In the genomic region with DNA sequence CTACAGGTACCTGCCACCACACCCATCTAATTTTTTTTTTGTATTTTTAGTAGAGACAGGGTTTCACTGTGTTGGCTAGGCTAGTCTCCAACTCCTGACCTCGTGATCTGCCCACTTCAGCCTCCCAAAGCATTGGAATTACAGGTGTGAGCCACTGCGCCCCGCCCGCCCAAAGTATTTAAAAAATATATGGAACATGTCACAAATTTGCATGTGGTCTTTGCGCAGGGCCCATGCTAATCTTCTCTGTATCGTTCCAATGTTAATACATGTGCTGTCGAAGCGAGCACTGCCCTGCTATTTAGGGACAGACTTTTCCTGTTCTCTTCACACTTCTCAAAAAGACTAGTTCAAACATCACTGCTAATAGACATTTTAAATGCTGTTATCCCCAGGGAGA, we compare ENCODE assay signal across 32 cellular contexts. TPM values are rescaled to one million over a fixed set of nuclear protein-coding genes. Genes with fewer than 3 reads are reported as not detected.
A peak's percentile ranks its signal among the peaks of the same experiment; 100 is the strongest.
DNase-seq lines count a peak whose midpoint lies in the region; ATAC-seq and TF ChIP-seq lines count a peak whose summit lies in the region.
"Had no signal": no experiment of that assay in that cellular context is flagged by ENCODE, and none has a peak within 500 bp of the region (broad histone marks: within the 10 kb centered on the region; RNA-seq: fewer than 3 reads in every experiment).

No MANE protein-coding gene starts in this region.

- TF ChIP-seq CTCF in natural killer cell (IDR thresholded peaks at IDR 0.05), result no peak
- TF ChIP-seq CTCF in endothelial cell (IDR thresholded peaks at IDR 0.05; ENCODE audit: unreplicated experiment), result no peak
- no peak for TF ChIP-seq CTCF in neural crest cell (conservative IDR thresholded peaks at IDR 0.05)
- no peak for TF ChIP-seq CTCF in upper lobe of left lung (IDR thresholded peaks at IDR 0.05)

- H3K27ac ChIP-seq in upper lobe of left lung, result peak overlapping the region in 1 of 4 donors; percentile 21
- H3K27ac ChIP-seq in effector memory CD4-positive, alpha-beta T cell (ENCODE audit: insufficient read depth, low read length, poor library complexity, severe bottlenecking), result no peak overlapping the region
- H3K27ac ChIP-seq: PC-9, psoas muscle had no signal

- H3K4me1 ChIP-seq in upper lobe of left lung, result peaks cover 17 to 30% (median 24%) of the 10 kb centered on the region in 4 donors
- H3K4me1 ChIP-seq in effector memory CD4-positive, alpha-beta T cell (ENCODE audit: control insufficient read depth, insufficient read depth, low read length, poor library complexity, severe bottlenecking), result peaks cover 21% of the 10 kb centered on the region

- 75 to 80% methylated on average over 8 of the region's 8 CpGs for WGBS in upper lobe of left lung, 2 donors

- no peak for ATAC-seq in natural killer cell treated with Interleukin-12 subunit alpha and Interleukin-12 subunit beta and Interleukin-15 and Interleukin-18, amount 100 ng/mL, for 72 hours
- ATAC-seq in natural killer cell (no peak), upper lobe of left lung (ENCODE audit: low FRiP score in 2 of 2) (no peak)
- ATAC-seq: psoas muscle had no signal

- H3K9me3 ChIP-seq in upper lobe of left lung, result no peaks in the 10 kb centered on the region
- H3K9me3 ChIP-seq in effector memory CD4-positive, alpha-beta T cell (ENCODE audit: control insufficient read depth, low read length), result no peaks in the 10 kb centered on the region
- H3K9me3 ChIP-seq: BE2C, psoas muscle had no signal

- no peak for TF ChIP-seq POLR2A in upper lobe of left lung (IDR thresholded peaks at IDR 0.05)

- H3K4me1 Mint-ChIP-seq in natural killer cell treated with Interleukin-12 subunit alpha and Interleukin-12 subunit beta and Interleukin-15 and Interleukin-18, amount 100 ng/mL, for 72 hours (ENCODE audit: low read depth in 2 of 2), result peaks cover 24 to 28% of the 10 kb centered on the region in 2 donors
- H3K4me1 Mint-ChIP-seq in natural killer cell (peaks cover 32 to 39% of the 10 kb centered on the region in 2 donors), endothelial cell (ENCODE audit: unreplicated experiment) (peaks cover 28% of the 10 kb centered on the region), neural crest cell (peaks cover 30% of the 10 kb centered on the region)

- no peak for TF ChIP-seq EP300 in upper lobe of left lung (IDR thresholded peaks at IDR 0.05)

- intact Hi-C loops in natural killer cell (cut with micrococcal nuclease), result no loop called here

- no peaks in the 10 kb centered on the region for H3K9me3 Mint-ChIP-seq in natural killer cell treated with Interleukin-12 subunit alpha and Interleukin-12 subunit beta and Interleukin-15 and Interleukin-18, amount 100 ng/mL, for 72 hours
- H3K9me3 Mint-ChIP-seq in natural killer cell (no peaks in the 10 kb centered on the region), endothelial cell (ENCODE audit: unreplicated experiment) (no peaks in the 10 kb centered on the region), neural crest cell (no peaks in the 10 kb centered on the region)
- H3K9me3 Mint-ChIP-seq: activated B cell treated with CpG ODN at 0.5 μM for 24 hours; CD8-positive, alpha-beta memory T cell; central memory CD8-positive, alpha-beta T cell had no signal

- no peaks in the 10 kb centered on the region for H3K27me3 Mint-ChIP-seq in natural killer cell treated with Interleukin-12 subunit alpha and Interleukin-12 subunit beta and Interleukin-15 and Interleukin-18, amount 100 ng/mL, for 72 hours
- H3K27me3 Mint-ChIP-seq in natural killer cell (ENCODE audit: low read depth in 2 of 2), result no peaks in the 10 kb centered on the region
- H3K27me3 Mint-ChIP-seq in endothelial cell (ENCODE audit: unreplicated experiment), result peaks cover 20% of the 10 kb centered on the region
- H3K27me3 Mint-ChIP-seq in neural crest cell (ENCODE audit: low read depth), result no peaks in the 10 kb centered on the region
- H3K27me3 Mint-ChIP-seq: activated B cell treated with CpG ODN at 0.5 μM for 24 hours; activated naive CD8-positive, alpha-beta T cell; CD8-positive, alpha-beta memory T cell; central memory CD8-positive, alpha-beta T cell had no signal

- no peak overlapping the region for H3K4me3 ChIP-seq in upper lobe of left lung
- H3K4me3 ChIP-seq in effector memory CD4-positive, alpha-beta T cell (ENCODE audit: insufficient read depth, low read depth, low read length, poor library complexity, severe bottlenecking), result no peak overlapping the region
- H3K4me3 ChIP-seq: lung, PC-9, psoas muscle had no signal

- H3K36me3 Mint-ChIP-seq in natural killer cell treated with Interleukin-12 subunit alpha and Interleukin-12 subunit beta and Interleukin-15 and Interleukin-18, amount 100 ng/mL, for 72 hours, result no peaks in the 10 kb centered on the region
- H3K36me3 Mint-ChIP-seq in natural killer cell (no peaks in the 10 kb centered on the region), endothelial cell (ENCODE audit: low read depth, unreplicated experiment) (peaks cover 7% of the 10 kb centered on the region), neural crest cell (ENCODE audit: low read depth) (no peaks in the 10 kb centered on the region)
- H3K36me3 Mint-ChIP-seq: activated naive CD8-positive, alpha-beta T cell had no signal

- peak overlapping the region; percentile 36 for H3K4me3 Mint-ChIP-seq in natural killer cell treated with Interleukin-12 subunit alpha and Interleukin-12 subunit beta and Interleukin-15 and Interleukin-18, amount 100 ng/mL, for 72 hours
- H3K4me3 Mint-ChIP-seq in natural killer cell (no peak overlapping the region), endothelial cell (ENCODE audit: unreplicated experiment) (peak overlapping the region; percentile 25), neural crest cell (no peak overlapping the region)
- H3K4me3 Mint-ChIP-seq: activated B cell treated with CpG ODN at 0.5 μM for 24 hours; central memory CD8-positive, alpha-beta T cell had no signal

- DNase-seq in natural killer cell treated with Interleukin-12 subunit alpha and Interleukin-12 subunit beta and Interleukin-15 and Interleukin-18, amount 100 ng/mL, for 72 hours (ENCODE audit: low spot score), result no peak
- no peak for DNase-seq in natural killer cell
- no peak for DNase-seq in endothelial cell (ENCODE audit: low spot score)
- DNase-seq in neural crest cell (ENCODE audit: low read depth, low spot score), result no peak
- DNase-seq in central memory CD4-positive, alpha-beta T cell, result no peak
- DNase-seq in upper lobe of left lung, result no peak
- no peak for DNase-seq in effector memory CD4-positive, alpha-beta T cell
- DNase-seq: ACHN; activated B cell treated with CpG ODN at 0.5 μM for 24 hours; activated CD8-positive, alpha-beta memory T cell treated with anti-CD3 and anti-CD28 coated beads, Interleukin-2, amount 50 U/mL, for 4 hours; anterior cingulate cortex; BE2C; CD8-positive, alpha-beta memory T cell; dermis blood vessel endothelial cell; DMS153; H7; NCI-H1694 treated with DMSO at 0.1 percent for 48 hours; NCI-H2171; NCI-H510A treated with DMSO at 0.1 percent for 48 hours; NK-92 treated with Interleukin-12 subunit alpha and Interleukin-12 subunit beta, amount 100 ng/mL, for 24 hours; PC-9; psoas muscle; SHP77 treated with DMSO at 0.1 percent for 48 hours; stimulated activated naive CD4-positive, alpha-beta T cell; T1000 had no signal

- H3K27me3 ChIP-seq in upper lobe of left lung, result no peaks in the 10 kb centered on the region
- no peaks in the 10 kb centered on the region for H3K27me3 ChIP-seq in effector memory CD4-positive, alpha-beta T cell (replicated peaks; ENCODE audit: control insufficient read depth, insufficient read depth, low read length, poor library complexity, severe bottlenecking)
- H3K27me3 ChIP-seq: BE2C had no signal

- H3K27ac Mint-ChIP-seq in natural killer cell treated with Interleukin-12 subunit alpha and Interleukin-12 subunit beta and Interleukin-15 and Interleukin-18, amount 100 ng/mL, for 72 hours, result peak overlapping the region in 1 of 2 donors; percentile 64
- no peak overlapping the region for H3K27ac Mint-ChIP-seq in natural killer cell
- no peak overlapping the region for H3K27ac Mint-ChIP-seq in endothelial cell (ENCODE audit: unreplicated experiment)
- H3K27ac Mint-ChIP-seq in neural crest cell (ENCODE audit: unreplicated experiment), result peak overlapping the region; percentile 13
- H3K27ac Mint-ChIP-seq: activated B cell treated with CpG ODN at 0.5 μM for 24 hours; activated naive CD8-positive, alpha-beta T cell had no signal

- no peaks in the 10 kb centered on the region for H3K36me3 ChIP-seq in upper lobe of left lung
- H3K36me3 ChIP-seq in effector memory CD4-positive, alpha-beta T cell (ENCODE audit: control insufficient read depth, insufficient read depth, low read length), result no peaks in the 10 kb centered on the region
- H3K36me3 ChIP-seq: BE2C had no signal

RNA-seq across cellular contexts. Expression of a gene that starts 1.2 kb away (rescaled TPM):
- under 1 TPM; 0.38 to 0.53 TPM for total RNA-seq in natural killer cell treated with Interleukin-12 subunit alpha and Interleukin-12 subunit beta and Interleukin-15 and Interleukin-18, amount 100 ng/mL, for 72 hours
- total RNA-seq in natural killer cell, result 1 to 10 TPM in 2 of 3 donors, under 1 TPM in 1; 0.35 to 2.4 (median 1.7) TPM
- total RNA-seq in endothelial cell (ENCODE audit: unreplicated experiment), result not detected
- not detected in 2 replicates for total RNA-seq in neural crest cell
- total RNA-seq in upper lobe of left lung, result under 1 TPM in 3 of 6 donors, not detected in 3; 0.15 to 0.91 (median 0.37) TPM
- total RNA-seq: endothelial cell of umbilical vein, kidney epithelial cell, LHCN-M2, PC-9, temporal lobe had no signal

RNA-seq across cellular contexts. Expression of a gene that starts 2.5 kb away (rescaled TPM):
- total RNA-seq in natural killer cell treated with Interleukin-12 subunit alpha and Interleukin-12 subunit beta and Interleukin-15 and Interleukin-18, amount 100 ng/mL, for 72 hours, result 100 to 1,000 TPM; 131 to 142 TPM
- total RNA-seq in natural killer cell (100 to 1,000 TPM; 137 to 163 (median 161) TPM), endothelial cell (ENCODE audit: unreplicated experiment) (191 TPM), neural crest cell (96.7 and 102 TPM in 2 replicates), upper lobe of left lung (100 to 1,000 TPM in 1 of 6 donors, 10 to 100 TPM in 5; 46.0 to 113 (median 77.6) TPM)

RNA-seq across cellular contexts. Expression of a gene that starts 48.8 kb away (rescaled TPM):
- total RNA-seq in natural killer cell treated with Interleukin-12 subunit alpha and Interleukin-12 subunit beta and Interleukin-15 and Interleukin-18, amount 100 ng/mL, for 72 hours, result 10 to 100 TPM; 10.7 to 18.0 TPM
- total RNA-seq in natural killer cell (10 to 100 TPM; 17.7 to 33.1 (median 20.6) TPM), endothelial cell (ENCODE audit: unreplicated experiment) (15.6 TPM), neural crest cell (37.5 and 38.0 TPM in 2 replicates), upper lobe of left lung (10 to 100 TPM; 17.3 to 43.0 (median 22.3) TPM)

RNA-seq across cellular contexts. Expression of a gene that starts 53.7 kb away (rescaled TPM):
- total RNA-seq in natural killer cell treated with Interleukin-12 subunit alpha and Interleukin-12 subunit beta and Interleukin-15 and Interleukin-18, amount 100 ng/mL, for 72 hours, result 10 to 100 TPM; 48.0 to 64.6 TPM
- total RNA-seq in natural killer cell (100 to 1,000 TPM in 1 of 3 donors, 10 to 100 TPM in 2; 64.2 to 132 (median 69.5) TPM), endothelial cell (ENCODE audit: unreplicated experiment) (117 TPM), neural crest cell (80.8 and 85.4 TPM in 2 replicates), upper lobe of left lung (100 to 1,000 TPM in 1 of 6 donors, 10 to 100 TPM in 5; 41.7 to 110 (median 61.2) TPM)

Comparison
In these comparisons a context has a peak if more than half of its experiments do, and no peak if none do; other contexts are left out.
1. H3K4me3 Mint-ChIP-seq: peak in natural killer cell treated with Interleukin-12 subunit alpha and Interleukin-12 subunit beta and Interleukin-15 and Interleukin-18, amount 100 ng/mL, for 72 hours (single experiment) and endothelial cell (single experiment); none in natural killer cell (single experiment) and neural crest cell (single experiment).